17 cellular contexts compared by ENCODE assay signal in the genomic region with DNA sequence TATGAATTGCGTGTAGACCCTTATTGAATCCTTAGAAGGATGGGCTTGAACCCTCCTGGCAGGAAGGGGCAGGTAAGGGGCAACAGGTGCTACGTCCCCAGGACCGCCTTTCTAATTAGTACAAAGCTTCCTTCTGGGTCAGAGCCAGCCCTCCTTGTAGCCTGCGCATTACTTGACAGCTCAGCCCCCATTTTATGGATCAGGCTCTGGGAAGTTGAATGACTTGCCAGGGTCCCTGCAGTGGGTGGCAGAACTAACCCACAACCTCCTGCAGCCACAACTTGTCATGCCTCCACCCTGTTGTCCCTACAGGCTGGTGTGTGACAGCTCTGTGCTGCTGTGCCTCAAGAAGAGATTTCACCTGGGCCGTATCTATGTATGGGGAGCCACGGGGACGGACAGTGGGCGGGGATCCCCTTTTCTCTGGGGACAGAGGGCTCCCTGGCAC. TPM values are rescaled to one million over a fixed set of nuclear protein-coding genes. Genes with fewer than 3 reads are reported as not detected.
DNase-seq lines count a peak whose midpoint lies in the region; TF ChIP-seq lines count a peak whose summit lies in the region.
"Had no signal": no experiment of that assay in that cellular context is flagged by ENCODE, and none has a peak within 500 bp of the region (broad histone marks: within the 10 kb centered on the region; RNA-seq: fewer than 3 reads in every experiment).

No MANE protein-coding gene starts in this region.

- no peak overlapping the region for H4K5ac ChIP-seq in H9 (ENCODE audit: insufficient read length, low read depth, low read length)

- H3K27me3 Mint-ChIP-seq in H9 (ENCODE audit: low read depth): peaks cover 2% of the 10 kb centered on the region
- H3K27me3 Mint-ChIP-seq in brain: peaks cover 38% of the 10 kb centered on the region
- H3K27me3 Mint-ChIP-seq in neural crest cell (ENCODE audit: low read depth): peaks cover 17% of the 10 kb centered on the region
- H3K27me3 Mint-ChIP-seq: activated naive CD4-positive, alpha-beta T cell treated with anti-CD3 and anti-CD28 coated beads, Interleukin-2, amount 50 U/mL, for 24 hours; stimulated activated naive CD8-positive, alpha-beta T cell treated with anti-CD3 and anti-CD28 coated beads, Interleukin-15, Interleukin-2, amounts not matched to agents 100 ng/mL and 50 ng/mL, for 24 hours had no signal

- H3K9me3 Mint-ChIP-seq in H9: peaks cover 3 to 7% of the 10 kb centered on the region in 2 experiments; a peak in 4 of 5 replicates
- peaks cover 0 to 3% (median 0%) of the 10 kb centered on the region in 5 experiments for H3K9me3 Mint-ChIP-seq in brain
- H3K9me3 Mint-ChIP-seq in neural crest cell: no peaks in the 10 kb centered on the region
- H3K9me3 Mint-ChIP-seq: activated naive CD4-positive, alpha-beta T cell treated with anti-CD3 and anti-CD28 coated beads, Interleukin-2, amount 50 U/mL, for 24 hours; stimulated activated naive CD8-positive, alpha-beta T cell treated with anti-CD3 and anti-CD28 coated beads, Interleukin-15, Interleukin-2, amounts not matched to agents 100 ng/mL and 50 ng/mL, for 24 hours had no signal

- H2BK15ac ChIP-seq in H9 (ENCODE audit: low read depth, low read length): no peak overlapping the region

- peak; percentile 3 for DNase-seq in NCI-H748 treated with DMSO at 0.1 percent for 48 hours (lab: John Stamatoyannopoulos, UW)
- DNase-seq in NCI-H748 (lab: John Stamatoyannopoulos, UW; ENCODE audit: unreplicated experiment): no peak
- DNase-seq in H9: peak; percentile 30
- no peak for DNase-seq in neural crest cell (ENCODE audit: low read depth, low spot score)
- DNase-seq in activated CD8-positive, alpha-beta memory T cell treated with anti-CD3 and anti-CD28 coated beads, Interleukin-2, amount 50 U/mL, for 48 hours: no peak
- no peak for DNase-seq in stimulated activated CD4-positive, alpha-beta T cell treated with anti-CD3 and anti-CD28 coated beads, Interleukin-2, amount 100 ng/mL, for 48 hours
- no peak for DNase-seq in NCI-H1930 (lab: John Stamatoyannopoulos, UW)
- DNase-seq: 8988T; cerebellar nuclear complex; GM23248; KBM-7; stimulated activated CD4-positive, alpha-beta T cell treated with anti-CD3 and anti-CD28 coated beads, Interleukin-4, amount 100 ng/mL, for 4 hours had no signal

- H4K91ac ChIP-seq in H9 (ENCODE audit: insufficient read length, low read depth, low read length): no peak overlapping the region

- H2AK5ac ChIP-seq in H9 (ENCODE audit: insufficient read length, low read length): no peak overlapping the region

- H3K4me1 Mint-ChIP-seq in H9 (peaks cover 4 to 5% of the 10 kb centered on the region in 2 experiments; a peak in 3 of 4 replicates), brain (peaks cover 10% of the 10 kb centered on the region), neural crest cell (peaks cover 5% of the 10 kb centered on the region)

- H2BK120ac ChIP-seq in H9 (ENCODE audit: low read depth, low read length, poor library complexity, severe bottlenecking): no peak overlapping the region

- H3K4me1 ChIP-seq in H9 (ENCODE audit: insufficient read depth, low read length): 0 out of 2 replicates have a peak, but pooled peaks cover 3% of the 10 kb centered on the region

- H3K18ac ChIP-seq in H9 (ENCODE audit: insufficient read length, low read depth, low read length): no peak overlapping the region

- H2BK12ac ChIP-seq in H9 (ENCODE audit: insufficient read length, low read depth, low read length): no peak overlapping the region

- no peak overlapping the region for H3K56ac ChIP-seq in H9 (ENCODE audit: insufficient read length, low read depth, low read length)

- H3K9me3 ChIP-seq in H9 (ENCODE audit: control insufficient read depth, low read depth, low read length): no peaks in the 10 kb centered on the region
- H3K9me3 ChIP-seq: Peyer's patch had no signal

- no peak overlapping the region for H3K4ac ChIP-seq in H9 (ENCODE audit: low read depth, low read length)

- H3K36me3 Mint-ChIP-seq in H9 (ENCODE audit: insufficient read depth in 1 of 3, low read depth in 3 of 3) (peaks cover 0 to 3% (median 1%) of the 10 kb centered on the region in 3 experiments; a peak in 4 of 7 replicates), brain (no peaks in the 10 kb centered on the region), neural crest cell (ENCODE audit: low read depth) (peaks cover 2% of the 10 kb centered on the region)
- H3K36me3 Mint-ChIP-seq: activated naive CD4-positive, alpha-beta T cell treated with anti-CD3 and anti-CD28 coated beads, Interleukin-2, amount 50 U/mL, for 24 hours had no signal

- no peak overlapping the region for H2BK5ac ChIP-seq in H9 (ENCODE audit: insufficient read length, low read length)

- no peak overlapping the region for H3K9ac ChIP-seq in H9 (ENCODE audit: extremely low read depth, insufficient read length, low read length)
- H3K9ac ChIP-seq: GM23248 had no signal

- no peaks in the 10 kb centered on the region for H3K27me3 ChIP-seq in H9 (ENCODE audit: insufficient read depth, low read length)
- H3K27me3 ChIP-seq: Peyer's patch had no signal

- peak overlapping the region; percentile 19 to 51; a peak in 4 of 5 replicates for H3K4me3 Mint-ChIP-seq in H9
- H3K4me3 Mint-ChIP-seq in brain: peak overlapping the region; percentile 24 to 61 (median 43)
- peak overlapping the region; percentile 46 for H3K4me3 Mint-ChIP-seq in neural crest cell
- H3K4me3 Mint-ChIP-seq: activated naive CD4-positive, alpha-beta T cell treated with anti-CD3 and anti-CD28 coated beads, Interleukin-2, amount 50 U/mL, for 24 hours; stimulated activated naive CD8-positive, alpha-beta T cell treated with anti-CD3 and anti-CD28 coated beads, Interleukin-15, Interleukin-2, amounts not matched to agents 100 ng/mL and 50 ng/mL, for 24 hours had no signal

- no peak overlapping the region for H3T11ph ChIP-seq in H9 (ENCODE audit: low read length)

- TF ChIP-seq CTCF in H9 (conservative IDR thresholded peaks at IDR 0.05): no peak
- TF ChIP-seq CTCF in brain (conservative IDR thresholded peaks at IDR 0.05): no peak
- no peak for TF ChIP-seq CTCF in neural crest cell (conservative IDR thresholded peaks at IDR 0.05)

- no peak overlapping the region for H3K27ac ChIP-seq in H9 (ENCODE audit: insufficient read length, low read depth, low read length)
- H3K27ac ChIP-seq: epithelial cell of prostate, GM23248 had no signal

- H3K79me2 ChIP-seq in H9 (ENCODE audit: insufficient read depth, low read length): no peaks in the 10 kb centered on the region

- no peak overlapping the region for H4K8ac ChIP-seq in H9 (replicated peaks; ENCODE audit: insufficient read length, low read depth, low read length)

- no peaks in the 10 kb centered on the region for H4K20me1 ChIP-seq in H9 (ENCODE audit: control insufficient read depth, insufficient read depth, insufficient read length)

- no peak overlapping the region for H2BK20ac ChIP-seq in H9 (ENCODE audit: low read depth, low read length, poor library complexity, severe bottlenecking)

- no peak overlapping the region for H3K14ac ChIP-seq in H9 (ENCODE audit: insufficient read depth, low read length)

- no peaks in the 10 kb centered on the region for H3K79me1 ChIP-seq in H9 (ENCODE audit: insufficient read depth, low read depth, low read length, poor library complexity, severe bottlenecking)

- H2AFZ ChIP-seq in H9 (ENCODE audit: low read length): no peak overlapping the region
- H2AFZ ChIP-seq: GM23248 had no signal

- WGBS in H9 (ENCODE audit: extremely low coverage, insufficient read length, low lambda C conversion rate): no CpG with 5 or more reads among the region's 8 CpGs

- H3K23ac ChIP-seq in H9 (ENCODE audit: insufficient read length, low read depth, low read length): no peak overlapping the region

- H3K27ac Mint-ChIP-seq in H9: no peak overlapping the region
- no peak overlapping the region for H3K27ac Mint-ChIP-seq in brain
- H3K27ac Mint-ChIP-seq in neural crest cell (ENCODE audit: unreplicated experiment): no peak overlapping the region
- H3K27ac Mint-ChIP-seq: activated naive CD4-positive, alpha-beta T cell treated with anti-CD3 and anti-CD28 coated beads, Interleukin-2, amount 50 U/mL, for 24 hours had no signal

- peaks cover 13% of the 10 kb centered on the region for H3K23me2 ChIP-seq in H9 (ENCODE audit: insufficient read length, low read depth, low read length, poor library complexity, severe bottlenecking)

- no peak overlapping the region for H3K4me2 ChIP-seq in H9 (ENCODE audit: insufficient read depth, insufficient read length, low read length)

RNA-seq across cellular contexts. Expression of gene MYO15B, which starts 2.7 kb away (rescaled TPM):
- total RNA-seq in H9 (2021): 35.3 and 41.9 TPM in 2 replicates
- polyA plus RNA-seq in brain (ENCODE audit: insufficient read depth, low read depth, low replicate concordance): 9.1 TPM
- 23.3 and 23.7 TPM in 2 replicates for total RNA-seq in neural crest cell

RNA-seq across cellular contexts. Expression of gene SMIM5, which starts 42.9 kb away (rescaled TPM):
- total RNA-seq in H9 (2021) (0.20 and 0.24 TPM in 2 replicates), neural crest cell (0.32 TPM in 1 of 2 replicates, not detected in the other)
- 2.2 TPM for polyA plus RNA-seq in brain (ENCODE audit: insufficient read depth, low read depth, low replicate concordance)
- total RNA-seq: GM23248 had no signal

Comparison
In these comparisons a context has a peak if more than half of its experiments do, and no peak if none do; other contexts are left out.
1. DNase-seq: peak in NCI-H748 treated with DMSO at 0.1 percent for 48 hours (single experiment) and H9 (single experiment); none in NCI-H748 (single experiment), neural crest cell (single experiment), activated CD8-positive, alpha-beta memory T cell treated with anti-CD3 and anti-CD28 coated beads, Interleukin-2, amount 50 U/mL, for 48 hours (single experiment), stimulated activated CD4-positive, alpha-beta T cell treated with anti-CD3 and anti-CD28 coated beads, Interleukin-2, amount 100 ng/mL, for 48 hours (0 of 2) and NCI-H1930 (0 of 2).
2. Peak in every context shown above with its lines, with median percentiles within 50 percentile points of each other: H3K4me3 Mint-ChIP-seq.